18 cellular contexts compared by ENCODE assay signal in genomic region chr18:11784905-11785304, GRCh38.
"Had no signal": no experiment of that assay in that cellular context is flagged by ENCODE, and none has a peak within 500 bp of the region (broad histone marks: within the 10 kb centered on the region; RNA-seq: fewer than 3 reads in every experiment).

No MANE protein-coding gene starts in this region.

- H3K9me3 ChIP-seq: neutrophil, right atrium auricular region, tibial artery, upper lobe of left lung, uterus had no signal

- DNase-seq: effector CD4-positive, alpha-beta T cell; foreskin melanocyte; kidney; left cardiac atrium; left ventricle myocardium superior; mesenchymal stem cell; naive thymus-derived CD4-positive, alpha-beta T cell; small intestine; stimulated activated CD4-positive, alpha-beta T cell treated with anti-CD3 and anti-CD28 coated beads, Interleukin-2, amount 100 ng/mL, for 48 hours; stimulated activated naive CD8-positive, alpha-beta T cell treated with anti-CD3 and anti-CD28 coated beads, Interleukin-15, Interleukin-2, amounts not matched to agents 100 U/mL and 50 U/mL, for 24 hours; tibial artery; upper lobe of left lung; uterus had no signal

- H3K36me3 ChIP-seq: neutrophil, right atrium auricular region, tibial artery, upper lobe of left lung, uterus had no signal

- H3K27ac ChIP-seq: coronary artery, hepatocyte, neutrophil, right atrium auricular region, tibial artery, upper lobe of left lung, uterus had no signal

- H3K4me1 ChIP-seq: right atrium auricular region, upper lobe of left lung, uterus had no signal

- FAIRE-seq: kidney, small intestine had no signal

- H3K27ac Mint-ChIP-seq: naive thymus-derived CD4-positive, alpha-beta T cell had no signal

- H3K4me3 ChIP-seq: coronary artery, hepatocyte, lung, right atrium auricular region, tibial artery, upper lobe of left lung, uterus had no signal

- H3K9me3 Mint-ChIP-seq: naive thymus-derived CD4-positive, alpha-beta T cell had no signal

- H3K36me3 Mint-ChIP-seq: naive thymus-derived CD4-positive, alpha-beta T cell had no signal

- ATAC-seq: left ventricle myocardium superior; naive thymus-derived CD4-positive, alpha-beta T cell; stimulated activated naive CD8-positive, alpha-beta T cell treated with anti-CD3 and anti-CD28 coated beads, Interleukin-15, Interleukin-2, amounts not matched to agents 100 U/mL and 50 U/mL, for 24 hours had no signal

- H3K79me2 ChIP-seq: hepatocyte had no signal

- H3K4me3 Mint-ChIP-seq: naive thymus-derived CD4-positive, alpha-beta T cell had no signal

- H3K27me3 ChIP-seq: hepatocyte, right atrium auricular region, tibial artery, upper lobe of left lung, uterus had no signal
